Comparison of ENCODE assay signal across 4 cellular contexts in the genomic region with DNA sequence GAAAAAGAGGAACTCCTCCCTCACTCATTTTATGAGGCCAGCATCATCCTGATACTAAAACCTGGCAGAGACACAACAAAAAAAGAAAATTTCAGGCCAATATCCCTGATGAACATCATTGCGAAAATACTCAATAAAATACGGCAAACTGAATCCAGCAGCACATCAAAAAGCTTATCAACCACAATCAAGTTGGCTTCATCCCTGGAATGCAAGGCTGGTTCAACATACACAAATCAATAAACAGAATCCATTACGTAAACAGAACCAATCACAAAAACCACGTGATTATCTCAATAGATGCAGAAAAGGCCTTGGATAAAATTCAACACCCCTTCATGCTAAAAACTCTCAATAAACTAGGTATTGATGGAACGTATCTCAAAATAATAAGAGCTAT. TPM values are rescaled to one million over a fixed set of nuclear protein-coding genes. Genes with fewer than 3 reads are reported as not detected.
"Had no signal": no experiment of that assay in that cellular context is flagged by ENCODE, and none has a peak within 500 bp of the region (broad histone marks: within the 10 kb centered on the region; RNA-seq: fewer than 3 reads in every experiment).

No MANE protein-coding gene starts in this region.

RNA-seq across cellular contexts. Expression of gene SELL, which starts 1.7 kb away (rescaled TPM):
- total RNA-seq: LHCN-M2, MCF 10A, NCI-H460 had no signal

RNA-seq across cellular contexts. Expression of gene SELE, which starts 20.8 kb away (rescaled TPM):
- total RNA-seq: LHCN-M2, M059J, MCF 10A, NCI-H460 had no signal
